ENCODE assay signal across 12 cellular contexts in genomic region chr22:40332319-40332781, GRCh38. TPM values are rescaled to one million over a fixed set of nuclear protein-coding genes. Genes with fewer than 3 reads are reported as not detected.
A peak's percentile ranks its signal among the peaks of the same experiment; 100 is the strongest.
DNase-seq lines count a peak whose midpoint lies in the region; ATAC-seq, FAIRE-seq and TF ChIP-seq lines count a peak whose summit lies in the region.
"Had no signal": no experiment of that assay in that cellular context is flagged by ENCODE, and none has a peak within 500 bp of the region (broad histone marks: within the 10 kb centered on the region; RNA-seq: fewer than 3 reads in every experiment).

No MANE protein-coding gene starts in this region.

- peak; percentile 63 for DNase-seq in AG04450 (ENCODE audit: low read depth, low spot score)
- peak in 1 of 4 experiments; percentile 7 for DNase-seq in K562 (ENCODE audit: extremely low read depth in 1 of 4, low spot score in 3 of 4)
- DNase-seq in keratinocyte (ENCODE audit: low read depth, low spot score) = no peak
- no peak for DNase-seq in SHP77 (lab: John Stamatoyannopoulos, UW)
- no peak for DNase-seq in kidney glomerular epithelial cell (lab: John Stamatoyannopoulos, UW)
- no peak for DNase-seq in globus pallidus (ENCODE audit: low spot score)
- no peak for DNase-seq in psoas muscle
- DNase-seq: hippocampal formation, naive B cell had no signal

- TF ChIP-seq CTCF in AG04450 (IDR thresholded peaks at IDR 0.05; ENCODE audit: low read depth, low read length) (no peak), K562 (IDR thresholded peaks at IDR 0.05 in 2 of 3, conservative IDR thresholded peaks at IDR 0.05 in 1 of 3; ENCODE audit: insufficient read depth in 2 of 3, low read depth in 1 of 3, low read length in 3 of 3) (no peak), keratinocyte (optimal IDR thresholded peaks at IDR 0.05 in 1 of 3, IDR thresholded peaks at IDR 0.05 in 1 of 3, conservative IDR thresholded peaks at IDR 0.05 in 1 of 3; ENCODE audit: extremely low read depth in 1 of 3, insufficient read depth in 2 of 3, low read length in 3 of 3) (no peak), psoas muscle (IDR thresholded peaks at IDR 0.05) (no peak)

- FAIRE-seq in K562 (lab: Jason Lieb, UNC) (peak; percentile 6), keratinocyte (lab: Jason Lieb, UNC) (peak; percentile 69)

- TF ChIP-seq POLR2A in K562 (conservative IDR thresholded peaks at IDR 0.05) = no peak

- H3K27ac ChIP-seq in AG04450 (ENCODE audit: low read depth, low read length) (peak overlapping the region; percentile 60), KOPT-K1 (ENCODE audit: low read depth, low read length, poor library complexity, severe bottlenecking) (peak overlapping the region; percentile 24), K562 (ENCODE audit: extremely low read depth, low read depth, low read length) (no peak overlapping the region), keratinocyte (ENCODE audit: control insufficient read depth, insufficient read depth, low read length) (no peak overlapping the region), psoas muscle (no peak overlapping the region)
- H3K27ac ChIP-seq: cardiac muscle cell had no signal

- dilution Hi-C loops in keratinocyte (cut with MboI; ENCODE audit: extremely low pct_ligation_motif_present, low sequenced_read_pairs) = no loop called here

- H4K20me1 ChIP-seq in K562 (replicated peaks; ENCODE audit: control insufficient read depth, insufficient read depth, low read length) (peaks cover 5% of the 10 kb centered on the region), keratinocyte (ENCODE audit: control insufficient read depth, extremely low read depth, insufficient read depth, low read length) (no peaks in the 10 kb centered on the region)

- in situ Hi-C loops in K562 (cut with MboI) = no loop called here

- H3K4me1 ChIP-seq in K562 (replicated peaks in 1 of 2; ENCODE audit: control insufficient read depth in 2 of 2, insufficient read depth in 2 of 2, low read length in 2 of 2) (peaks cover 7 to 27% of the 10 kb centered on the region in 2 experiments; a peak in 4 of 5 replicates), keratinocyte (ENCODE audit: control insufficient read depth, extremely low read depth, insufficient read depth, low read length) (no peaks in the 10 kb centered on the region), psoas muscle (no peaks in the 10 kb centered on the region)

- ATAC-seq in K562 (no peak), psoas muscle (no peak)
- ATAC-seq: Panc1 had no signal

- H3K9me1 ChIP-seq in K562 (ENCODE audit: control insufficient read depth, insufficient read depth, low read length) (no peaks in the 10 kb centered on the region), keratinocyte (ENCODE audit: control insufficient read depth, extremely low read depth, insufficient read depth, low read length) (no peaks in the 10 kb centered on the region)

- CTCF ChIA-PET in AG04450 (lab: Charles Lee) (no interaction called here), K562 (lab: Yijun Ruan, JAX; ENCODE audit: low intra/inter-chr PET ratio) (no interaction called here)

- no peaks in the 10 kb centered on the region for H3K27me3 ChIP-seq in AG04450 (ENCODE audit: control insufficient read depth, insufficient read depth, low read length)
- no peaks in the 10 kb centered on the region for H3K27me3 ChIP-seq in K562 (ENCODE audit: control insufficient read depth in 2 of 2, insufficient read depth in 2 of 2, low read length in 2 of 2)
- no peaks in the 10 kb centered on the region for H3K27me3 ChIP-seq in keratinocyte (ENCODE audit: control insufficient read depth, extremely low read depth, insufficient read depth, low read length)
- no peaks in the 10 kb centered on the region for H3K27me3 ChIP-seq in psoas muscle (ENCODE audit: insufficient read depth in 3 of 3, low read length in 2 of 3)
- H3K27me3 ChIP-seq: cardiac muscle cell had no signal

- H3K4me3 ChIP-seq in AG04450 (ENCODE audit: low read depth, low read length) = no peak overlapping the region
- no peak overlapping the region for H3K4me3 ChIP-seq in K562
- no peak overlapping the region for H3K4me3 ChIP-seq in keratinocyte (ENCODE audit: control insufficient read depth in 2 of 3, extremely low read depth in 1 of 3, insufficient read depth in 2 of 3, low read depth in 1 of 3, low read length in 3 of 3)
- no peak overlapping the region for H3K4me3 ChIP-seq in psoas muscle
- H3K4me3 ChIP-seq: cardiac muscle cell had no signal

- BruUV-seq in K562 (replicated peaks; lab: Mats Ljungman, UMichigan) = no TSS peak

- 0 out of 2 replicates have a peak, but pooled peaks cover 16% of the 10 kb centered on the region for H3K36me3 ChIP-seq in KOPT-K1 (ENCODE audit: insufficient read depth, low read length)
- H3K36me3 ChIP-seq in K562 (ENCODE audit: control insufficient read depth, insufficient read depth, low read length) = no peaks in the 10 kb centered on the region; the same call in 1 of the 3 replicates
- H3K36me3 ChIP-seq in keratinocyte (ENCODE audit: control insufficient read depth in 2 of 2, extremely low read depth in 1 of 2, insufficient read depth in 2 of 2, low read length in 2 of 2) = peaks cover 0 to 5% of the 10 kb centered on the region in 2 experiments
- peaks cover 0 to 37% of the 10 kb centered on the region in 2 donors for H3K36me3 ChIP-seq in psoas muscle (ENCODE audit: insufficient read depth in 1 of 2, low read depth in 1 of 2)

- H3K9ac ChIP-seq in K562 (ENCODE audit: insufficient read depth in 1 of 2, low read depth in 2 of 2, low read length in 2 of 2) = no peak overlapping the region
- H3K9ac ChIP-seq in keratinocyte (ENCODE audit: control insufficient read depth, extremely low read depth, insufficient read depth, low read length) = no peak overlapping the region

- no peak for TF ChIP-seq EP300 in K562 (IDR thresholded peaks at IDR 0.05; ENCODE audit: low read length)

- WGBS in K562 (ENCODE audit: insufficient coverage, low coverage, missing lambda C conversion rate) = 27% methylated on average over 9 of the region's 9 CpGs
- WGBS in psoas muscle, 3 donors = 80 to 85% (median 83%) methylated on average over 9 of the region's 9 CpGs

- H3K79me2 ChIP-seq in K562 (ENCODE audit: control insufficient read depth, insufficient read depth, low read length) = no peaks in the 10 kb centered on the region
- no peaks in the 10 kb centered on the region for H3K79me2 ChIP-seq in keratinocyte (ENCODE audit: control insufficient read depth, insufficient read depth, low read length)

- no peak overlapping the region for H3K4me2 ChIP-seq in K562 (ENCODE audit: insufficient read depth, low read length)
- H3K4me2 ChIP-seq in keratinocyte (ENCODE audit: control insufficient read depth, extremely low read depth, insufficient read depth, low read depth, low read length) = no peak overlapping the region

- POLR2A ChIA-PET in AG04450 (lab: Yijun Ruan, JAX) (no interaction called here), K562 (lab: Yijun Ruan, JAX) (interaction anchor here (0.6 kb wide), 1 partner anchor 430 kb away, joined by 3 read pairs; no protein-coding TSS in a partner anchor)

- TF ChIP-seq RAD21 in K562 (CRISPR knock-in tag; conservative IDR thresholded peaks at IDR 0.05 in 1 of 2, IDR thresholded peaks at IDR 0.05 in 1 of 2) = no peak

- intact Hi-C loops in K562 (cut with micrococcal nuclease) = no loop called here
- intact Hi-C loops in psoas muscle (cut with DNase I) = no loop called here

- H3K9me3 ChIP-seq in AG04450 (ENCODE audit: control insufficient read depth, insufficient read depth, low read length) (no peaks in the 10 kb centered on the region), KOPT-K1 (ENCODE audit: insufficient read depth, low read length, poor library complexity, severe bottlenecking) (no peaks in the 10 kb centered on the region), K562 (replicated peaks; ENCODE audit: control insufficient read depth, insufficient read depth, low read depth, low read length) (no peaks in the 10 kb centered on the region), keratinocyte (ENCODE audit: control insufficient read depth, low read depth, low read length) (no peaks in the 10 kb centered on the region), psoas muscle (no peaks in the 10 kb centered on the region)

- H2AFZ ChIP-seq in K562 (ENCODE audit: low read depth, low read length) = no peak overlapping the region
- no peak overlapping the region for H2AFZ ChIP-seq in keratinocyte (ENCODE audit: control insufficient read depth, low read length)

RNA-seq across cellular contexts. Expression of gene ADSL, which starts 13.9 kb away (rescaled TPM):
- polyA plus RNA-seq in AG04450 (2011; rRNA removed) (106 and 116 TPM in 2 replicates), K562 (2011; rRNA removed) (149 and 192 TPM in 2 replicates), K562 (2014; fragmentation: Illumina TruSeq; extraction: Trizol) (136 and 137 TPM in 2 replicates), K562 (2014; fragmentation: Nextera tagmentation; extraction: Ambion mirVana) (100 to 1,000 TPM; 278 to 322 TPM), K562 (2014; rRNA removed) (132 and 155 TPM in 2 replicates), keratinocyte (68.2 to 96.9 TPM (median 96.1 TPM) in 3 replicates), psoas muscle (100 to 1,000 TPM; 133 to 168 (median 153) TPM)
- 104 and 106 TPM in 2 replicates for polyA minus RNA-seq in AG04450 (2011; rRNA and poly(A)+ RNA removed)
- total RNA-seq in K562 (2011; cell fraction: chromatin; rRNA removed; ENCODE audit: low replicate concordance) = 102 and 121 TPM in 2 replicates
- 77.6 and 87.6 TPM in 2 replicates for total RNA-seq in K562 (2011; cell fraction: nucleolus; rRNA removed)
- 95.9 and 126 TPM in 2 replicates for total RNA-seq in K562 (2011; cell fraction: nucleoplasm; rRNA removed)
- total RNA-seq in K562 (2014; rRNA removed) (141 and 164 TPM in 2 replicates), K562 (2014; rRNA removed; fragmentation: Illumina TruSeq; extraction: Trizol) (146 and 148 TPM in 2 replicates), K562 (2015; rRNA removed; fragmentation: Illumina TruSeq; extraction: Trizol) (112 TPM in 2 replicates), K562 (2021) (124 and 132 TPM in 2 replicates), psoas muscle (100 to 1,000 TPM; 114 to 170 (median 141) TPM)
- polyA plus RNA-seq in K562 (2011; cell fraction: cytosol; rRNA removed) = 157 and 182 TPM in 2 replicates
- 102 and 109 TPM in 2 replicates for polyA plus RNA-seq in K562 (2011; cell fraction: nucleus; rRNA removed)
- polyA plus RNA-seq in K562 (2012) = 114 and 139 TPM in 2 replicates
- 209 and 296 TPM in 2 replicates for polyA minus RNA-seq in K562 (2011; rRNA and poly(A)+ RNA removed)
- polyA minus RNA-seq in K562 (2011; cell fraction: cytosol; rRNA and poly(A)+ RNA removed) = 53.1 and 73.1 TPM in 2 replicates
- 32.4 and 51.3 TPM in 2 replicates for polyA minus RNA-seq in K562 (2011; cell fraction: nucleus; rRNA and poly(A)+ RNA removed)
- polyA plus RNA-seq in keratinocyte (2011; ENCODE audit: low read depth) = 29.9 TPM
- polyA plus RNA-seq in keratinocyte (2011; cell fraction: cytosol; rRNA removed) = 65.5 and 77.7 TPM in 2 replicates
- 58.7 and 74.5 TPM in 2 replicates for polyA plus RNA-seq in keratinocyte (2011; cell fraction: nucleus; rRNA removed)
- polyA plus RNA-seq in keratinocyte (2012; ENCODE audit: low replicate concordance) = 23.3 and 70.0 TPM in 2 replicates
- 57.7 to 123 TPM (median 84.1 TPM) in 3 replicates for polyA minus RNA-seq in keratinocyte
- polyA minus RNA-seq in keratinocyte (2011; cell fraction: cytosol; rRNA and poly(A)+ RNA removed) = 40.9 TPM
- polyA minus RNA-seq in keratinocyte (2011; cell fraction: nucleus; rRNA and poly(A)+ RNA removed) = 17.8 and 25.4 TPM in 2 replicates

RNA-seq across cellular contexts. Expression of gene SGSM3, which starts 38.0 kb away (rescaled TPM):
- polyA plus RNA-seq in AG04450 (2011; rRNA removed) (37.2 and 49.0 TPM in 2 replicates), K562 (2011; rRNA removed) (35.3 and 61.3 TPM in 2 replicates), K562 (2014; fragmentation: Illumina TruSeq; extraction: Trizol) (18.0 and 34.2 TPM in 2 replicates), K562 (2014; fragmentation: Nextera tagmentation; extraction: Ambion mirVana) (1 to 10 TPM; 1.5 to 2.1 TPM), K562 (2014; rRNA removed) (55.4 and 56.2 TPM in 2 replicates), keratinocyte (37.5 to 75.6 TPM (median 45.8 TPM) in 3 replicates), psoas muscle (10 to 100 TPM; 15.6 to 31.5 (median 23.0) TPM)
- 27.6 and 41.0 TPM in 2 replicates for polyA minus RNA-seq in AG04450 (2011; rRNA and poly(A)+ RNA removed)
- 101 and 295 TPM in 2 replicates for total RNA-seq in K562 (2011; cell fraction: chromatin; rRNA removed; ENCODE audit: low replicate concordance)
- total RNA-seq in K562 (2011; cell fraction: nucleolus; rRNA removed) = 237 and 267 TPM in 2 replicates
- total RNA-seq in K562 (2011; cell fraction: nucleoplasm; rRNA removed) = 125 and 151 TPM in 2 replicates
- total RNA-seq in K562 (2014; rRNA removed) (32.9 and 52.2 TPM in 2 replicates), K562 (2014; rRNA removed; fragmentation: Illumina TruSeq; extraction: Trizol) (6.8 and 10.0 TPM in 2 replicates), K562 (2015; rRNA removed; fragmentation: Illumina TruSeq; extraction: Trizol) (20.5 and 24.1 TPM in 2 replicates), K562 (2021) (48.1 and 50.7 TPM in 2 replicates), psoas muscle (10 to 100 TPM; 15.3 to 36.5 (median 22.3) TPM)
- polyA plus RNA-seq in K562 (2011; cell fraction: cytosol; rRNA removed) = 39.4 and 58.7 TPM in 2 replicates
- polyA plus RNA-seq in K562 (2011; cell fraction: nucleus; rRNA removed) = 468 and 514 TPM in 2 replicates
- 33.7 and 58.5 TPM in 2 replicates for polyA plus RNA-seq in K562 (2012)
- 10.6 and 13.6 TPM in 2 replicates for polyA minus RNA-seq in K562 (2011; rRNA and poly(A)+ RNA removed)
- polyA minus RNA-seq in K562 (2011; cell fraction: cytosol; rRNA and poly(A)+ RNA removed) = 14.8 and 19.9 TPM in 2 replicates
- polyA minus RNA-seq in K562 (2011; cell fraction: nucleus; rRNA and poly(A)+ RNA removed) = 48.9 and 74.2 TPM in 2 replicates
- 86.0 TPM for polyA plus RNA-seq in keratinocyte (2011; ENCODE audit: low read depth)
- 18.6 and 33.1 TPM in 2 replicates for polyA plus RNA-seq in keratinocyte (2011; cell fraction: cytosol; rRNA removed)
- polyA plus RNA-seq in keratinocyte (2011; cell fraction: nucleus; rRNA removed) = 149 and 170 TPM in 2 replicates
- polyA plus RNA-seq in keratinocyte (2012; ENCODE audit: low replicate concordance) = 49.0 and 49.4 TPM in 2 replicates
- 33.8 to 55.7 TPM (median 41.8 TPM) in 3 replicates for polyA minus RNA-seq in keratinocyte
- 41.6 TPM for polyA minus RNA-seq in keratinocyte (2011; cell fraction: cytosol; rRNA and poly(A)+ RNA removed)
- polyA minus RNA-seq in keratinocyte (2011; cell fraction: nucleus; rRNA and poly(A)+ RNA removed) = 46.7 and 47.9 TPM in 2 replicates

Comparison
In these comparisons a context has a peak if more than half of its experiments do, and no peak if none do; other contexts are left out.
1. H3K27ac ChIP-seq: peak in AG04450 (single experiment) and KOPT-K1 (single experiment); none in K562 (single experiment), keratinocyte (single experiment) and psoas muscle (single experiment).